13 cellular contexts compared by ENCODE assay signal in genomic region chr11:1304376-1304775, GRCh38. TPM values are rescaled to one million over a fixed set of nuclear protein-coding genes. Genes with fewer than 3 reads are reported as not detected.
DNase-seq lines count a peak whose midpoint lies in the region; ATAC-seq and TF ChIP-seq lines count a peak whose summit lies in the region.
"Had no signal": no experiment of that assay in that cellular context is flagged by ENCODE, and none has a peak within 500 bp of the region (broad histone marks: within the 10 kb centered on the region; RNA-seq: fewer than 3 reads in every experiment).

No MANE protein-coding gene starts in this region.

- H3K4me1 Mint-ChIP-seq in activated CD4-positive, alpha-beta T cell treated with anti-CD3 and anti-CD28 coated beads, Interleukin-2, amount 10 ng/mL, durations not matched to agents 7 days and 5 days = peaks cover 22% of the 10 kb centered on the region
- H3K4me1 Mint-ChIP-seq in activated CD4-positive, alpha-beta T cell treated with anti-CD3 and anti-CD28 coated beads for 36 hours = peaks cover 37% of the 10 kb centered on the region

- peaks cover 0 to 2% (median 0%) of the 10 kb centered on the region in 4 donors for H3K36me3 ChIP-seq in right lobe of liver
- H3K36me3 ChIP-seq in suprapubic skin = peaks cover 8% of the 10 kb centered on the region
- H3K36me3 ChIP-seq: adrenal gland had no signal

- no peak overlapping the region for H3K27ac Mint-ChIP-seq in activated CD4-positive, alpha-beta T cell treated with anti-CD3 and anti-CD28 coated beads, Interleukin-2, amount 10 ng/mL, durations not matched to agents 7 days and 5 days
- no peak overlapping the region for H3K27ac Mint-ChIP-seq in activated CD4-positive, alpha-beta T cell treated with anti-CD3 and anti-CD28 coated beads for 36 hours

- TF ChIP-seq CTCF in right lobe of liver (IDR thresholded peaks at IDR 0.05) = no peak
- TF ChIP-seq CTCF in suprapubic skin (IDR thresholded peaks at IDR 0.05) = no peak

- intact Hi-C loops in activated CD4-positive, alpha-beta T cell treated with anti-CD3 and anti-CD28 coated beads for 36 hours (cut with DNase I, micrococcal nuclease) = no loop called here
- intact Hi-C loops in right lobe of liver (cut with DNase I) = no loop called here

- H3K9me3 Mint-ChIP-seq in activated CD4-positive, alpha-beta T cell treated with anti-CD3 and anti-CD28 coated beads, Interleukin-2, amount 10 ng/mL, durations not matched to agents 7 days and 5 days = no peaks in the 10 kb centered on the region
- no peaks in the 10 kb centered on the region for H3K9me3 Mint-ChIP-seq in activated CD4-positive, alpha-beta T cell treated with anti-CD3 and anti-CD28 coated beads for 36 hours (ENCODE audit: low read depth)
- H3K9me3 Mint-ChIP-seq: mesothelial cell of epicardium; stimulated activated memory B cell treated with anti-CD40 and anti-IgM and Interleukin-4, amounts not matched to agents 10 μg/mL and 1 μg/mL and 100 μg/mL, for 72 hours had no signal

- H3K36me3 Mint-ChIP-seq in activated CD4-positive, alpha-beta T cell treated with anti-CD3 and anti-CD28 coated beads, Interleukin-2, amount 10 ng/mL, durations not matched to agents 7 days and 5 days (ENCODE audit: low read depth) = no peaks in the 10 kb centered on the region
- H3K36me3 Mint-ChIP-seq in activated CD4-positive, alpha-beta T cell treated with anti-CD3 and anti-CD28 coated beads for 36 hours (ENCODE audit: low read depth) = peaks cover 6% of the 10 kb centered on the region

- H3K27ac ChIP-seq in cingulate gyrus (ENCODE audit: low read depth, low read length) (peak overlapping the region; percentile 54), right lobe of liver (peak overlapping the region; percentile 58 to 96 (median 89)), suprapubic skin (peak overlapping the region; percentile 41)
- H3K27ac ChIP-seq: 22Rv1, adrenal gland had no signal

- H3K4me3 Mint-ChIP-seq in activated CD4-positive, alpha-beta T cell treated with anti-CD3 and anti-CD28 coated beads, Interleukin-2, amount 10 ng/mL, durations not matched to agents 7 days and 5 days = no peak overlapping the region
- no peak overlapping the region for H3K4me3 Mint-ChIP-seq in activated CD4-positive, alpha-beta T cell treated with anti-CD3 and anti-CD28 coated beads for 36 hours
- H3K4me3 Mint-ChIP-seq: mesothelial cell of epicardium; stimulated activated memory B cell treated with anti-CD40 and anti-IgM and Interleukin-4, amounts not matched to agents 10 μg/mL and 1 μg/mL and 100 μg/mL, for 72 hours had no signal

- H3K4me1 ChIP-seq in right lobe of liver (peaks cover 0 to 85% (median 36%) of the 10 kb centered on the region in 4 donors), suprapubic skin (peaks cover 89% of the 10 kb centered on the region)

- 39% methylated on average over 13 of the region's 14 CpGs for WGBS in right lobe of liver (ENCODE audit: insufficient coverage, low coverage, low lambda C conversion rate, missing lambda C conversion rate)
- 59% methylated on average over 14 of the region's 14 CpGs for WGBS in suprapubic skin

- CTCF ChIA-PET in activated CD4-positive, alpha-beta T cell treated with anti-CD3 and anti-CD28 coated beads, Interleukin-2, amount 10 ng/mL, durations not matched to agents 7 days and 5 days (lab: Charles Lee) = no interaction called here
- CTCF ChIA-PET in activated CD4-positive, alpha-beta T cell treated with anti-CD3 and anti-CD28 coated beads for 36 hours (lab: Charles Lee) = no interaction called here

- no peaks in the 10 kb centered on the region for H3K9me3 ChIP-seq in right lobe of liver
- no peaks in the 10 kb centered on the region for H3K9me3 ChIP-seq in suprapubic skin
- H3K9me3 ChIP-seq: adrenal gland had no signal

- no peak for TF ChIP-seq EP300 in suprapubic skin (IDR thresholded peaks at IDR 0.05)

- TF ChIP-seq POLR2A in right lobe of liver (IDR thresholded peaks at IDR 0.05) = peak; percentile 78
- no peak for TF ChIP-seq POLR2A in suprapubic skin (IDR thresholded peaks at IDR 0.05)

- peak; percentile 3 for DNase-seq in activated CD4-positive, alpha-beta T cell treated with anti-CD3 and anti-CD28 coated beads, Interleukin-2, amount 10 ng/mL, durations not matched to agents 7 days and 5 days
- DNase-seq in activated CD4-positive, alpha-beta T cell treated with anti-CD3 and anti-CD28 coated beads for 36 hours = no peak
- peak; percentile 76 to 90 (median 89) for DNase-seq in right lobe of liver
- DNase-seq in suprapubic skin (ENCODE audit: low spot score in 2 of 2) = peak; percentile 55 to 57
- DNase-seq in retina = no peak
- no peak for DNase-seq in NCI-H1105 (lab: John Stamatoyannopoulos, UW)
- DNase-seq in NCI-H446 treated with DMSO at 0.1 percent for 48 hours (lab: John Stamatoyannopoulos, UW) = no peak
- DNase-seq: NCI-H82 had no signal

- H3K4me3 ChIP-seq in right lobe of liver (peak overlapping the region in 2 of 3 donors; percentile 40 to 50), suprapubic skin (no peak overlapping the region)
- H3K4me3 ChIP-seq: adrenal gland had no signal

- POLR2A ChIA-PET in activated CD4-positive, alpha-beta T cell treated with anti-CD3 and anti-CD28 coated beads, Interleukin-2, amount 10 ng/mL, durations not matched to agents 7 days and 5 days (lab: Charles Lee) = no interaction called here
- POLR2A ChIA-PET in activated CD4-positive, alpha-beta T cell treated with anti-CD3 and anti-CD28 coated beads for 36 hours (lab: Charles Lee) = no interaction called here

- H3K27me3 ChIP-seq in right lobe of liver = no peaks in the 10 kb centered on the region
- H3K27me3 ChIP-seq in suprapubic skin = no peaks in the 10 kb centered on the region
- H3K27me3 ChIP-seq: adrenal gland had no signal

- no peaks in the 10 kb centered on the region for H3K27me3 Mint-ChIP-seq in activated CD4-positive, alpha-beta T cell treated with anti-CD3 and anti-CD28 coated beads, Interleukin-2, amount 10 ng/mL, durations not matched to agents 7 days and 5 days
- H3K27me3 Mint-ChIP-seq in activated CD4-positive, alpha-beta T cell treated with anti-CD3 and anti-CD28 coated beads for 36 hours = no peaks in the 10 kb centered on the region
- H3K27me3 Mint-ChIP-seq: stimulated activated memory B cell treated with anti-CD40 and anti-IgM and Interleukin-4, amounts not matched to agents 10 μg/mL and 1 μg/mL and 100 μg/mL, for 72 hours had no signal

- ATAC-seq in activated CD4-positive, alpha-beta T cell treated with anti-CD3 and anti-CD28 coated beads for 36 hours = no peak
- ATAC-seq in right lobe of liver = peak; percentile 59 to 67 (median 63)
- ATAC-seq: stimulated activated memory B cell treated with anti-CD40 and anti-IgM and Interleukin-4, amounts not matched to agents 10 μg/mL and 1 μg/mL and 100 μg/mL, for 72 hours had no signal

RNA-seq across cellular contexts. Expression of gene TOLLIP, which starts 5.1 kb away (rescaled TPM):
- total RNA-seq in activated CD4-positive, alpha-beta T cell treated with anti-CD3 and anti-CD28 coated beads, Interleukin-2, amount 10 ng/mL, durations not matched to agents 7 days and 5 days = 10 to 100 TPM; 35.3 to 35.6 TPM
- total RNA-seq in activated CD4-positive, alpha-beta T cell treated with anti-CD3 and anti-CD28 coated beads for 36 hours = 10 to 100 TPM; 29.6 to 45.8 TPM
- 100 to 1,000 TPM in 1 of 6 experiments, 10 to 100 TPM in 5; 68.3 to 103 (median 88.0) TPM for total RNA-seq in right lobe of liver
- total RNA-seq in suprapubic skin = 100 to 1,000 TPM in 2 of 4 donors, 10 to 100 TPM in 2; 96.6 to 105 (median 100) TPM

Comparison
In these comparisons a context has a peak if more than half of its experiments do, and no peak if none do; other contexts are left out.
1. DNase-seq: peak in activated CD4-positive, alpha-beta T cell treated with anti-CD3 and anti-CD28 coated beads, Interleukin-2, amount 10 ng/mL, durations not matched to agents 7 days and 5 days (single experiment), right lobe of liver (3 of 3) and suprapubic skin (2 of 2); none in activated CD4-positive, alpha-beta T cell treated with anti-CD3 and anti-CD28 coated beads for 36 hours (single experiment), retina (single experiment), NCI-H1105 (single experiment) and NCI-H446 treated with DMSO at 0.1 percent for 48 hours (single experiment).
2. Peak in every context shown above with its lines, with median percentiles within 50 percentile points of each other: H3K27ac ChIP-seq.